Comparison of ENCODE assay signal across 21 cellular contexts in the genomic region with DNA sequence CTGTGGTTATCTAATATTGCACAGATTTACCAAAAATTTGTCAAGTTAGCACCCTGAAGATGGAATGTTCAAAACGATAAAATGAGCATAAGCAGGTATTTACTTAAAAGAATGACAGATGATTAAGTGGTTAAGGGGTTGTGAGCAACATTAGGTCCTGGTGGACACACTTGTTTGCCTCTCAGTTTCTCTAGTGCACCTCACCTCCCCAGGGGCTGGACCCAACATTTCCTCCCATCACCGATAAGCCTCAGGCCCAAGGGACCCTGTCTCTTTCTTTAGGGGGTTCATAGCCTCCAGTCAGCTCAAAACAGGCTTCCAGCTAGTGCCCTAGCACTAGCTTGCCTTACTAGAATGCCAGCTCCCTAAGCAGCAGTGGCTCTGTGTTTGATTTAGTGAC.
A peak's percentile ranks its signal among the peaks of the same experiment; 100 is the strongest.
DNase-seq lines count a peak whose midpoint lies in the region; ATAC-seq, FAIRE-seq and TF ChIP-seq lines count a peak whose summit lies in the region.
"Had no signal": no experiment of that assay in that cellular context is flagged by ENCODE, and none has a peak within 500 bp of the region (broad histone marks: within the 10 kb centered on the region; RNA-seq: fewer than 3 reads in every experiment).

No MANE protein-coding gene starts in this region.

- H3K9me3 ChIP-seq in DOHH2 (ENCODE audit: control insufficient read depth, insufficient read depth, low read length) (no peaks in the 10 kb centered on the region), SK-N-MC (ENCODE audit: low read depth, low read length) (no peaks in the 10 kb centered on the region)
- H3K9me3 ChIP-seq: gastrocnemius medialis, psoas muscle had no signal

- peak overlapping the region; percentile 43; the same call in 1 of the 2 replicates for H3K4me2 ChIP-seq in DOHH2 (ENCODE audit: low read length)

- H3K9me3 Mint-ChIP-seq in endothelial cell (ENCODE audit: unreplicated experiment), result no peaks in the 10 kb centered on the region

- no peak overlapping the region for H3K4me3 Mint-ChIP-seq in endothelial cell (ENCODE audit: unreplicated experiment)

- H3K36me3 ChIP-seq in DOHH2 (ENCODE audit: control insufficient read depth, low read length), result no peaks in the 10 kb centered on the region
- no peaks in the 10 kb centered on the region for H3K36me3 ChIP-seq in SK-N-MC (ENCODE audit: insufficient read depth, low read length)
- H3K36me3 ChIP-seq: gastrocnemius medialis had no signal

- no peaks in the 10 kb centered on the region for H3K27me3 Mint-ChIP-seq in endothelial cell (ENCODE audit: unreplicated experiment)

- no peaks in the 10 kb centered on the region for H3F3A ChIP-seq in DOHH2 (ENCODE audit: control insufficient read depth, insufficient read depth)

- ATAC-seq in HG03060 (IDR thresholded peaks at IDR 0.05; ENCODE audit: low read depth, unreplicated experiment) (peak; percentile 61), HG02981 (IDR thresholded peaks at IDR 0.05; ENCODE audit: unreplicated experiment) (no peak)
- ATAC-seq: gastrocnemius medialis, left ventricle myocardium superior, psoas muscle had no signal

- peaks cover 1% of the 10 kb centered on the region for H3K36me3 Mint-ChIP-seq in endothelial cell (ENCODE audit: low read depth, unreplicated experiment)

- H3K27me3 ChIP-seq in DOHH2 (ENCODE audit: control insufficient read depth, low read length), result no peaks in the 10 kb centered on the region
- H3K27me3 ChIP-seq: gastrocnemius medialis had no signal

- H3K27ac Mint-ChIP-seq in endothelial cell (ENCODE audit: unreplicated experiment), result no peak overlapping the region

- peaks cover 7% of the 10 kb centered on the region for H3K4me1 Mint-ChIP-seq in endothelial cell (ENCODE audit: unreplicated experiment)

- peaks cover 15% of the 10 kb centered on the region for H3K4me1 ChIP-seq in DOHH2 (ENCODE audit: control insufficient read depth, low read length)
- H3K4me1 ChIP-seq: gastrocnemius medialis, psoas muscle had no signal

- H3K9me2 ChIP-seq in DOHH2 (replicated peaks; ENCODE audit: control insufficient read depth, low read length), result no peaks in the 10 kb centered on the region

- no peaks in the 10 kb centered on the region for H4K20me1 ChIP-seq in DOHH2 (ENCODE audit: control insufficient read depth, insufficient read depth, low read depth, low read length)

- H3K4me3 ChIP-seq in DOHH2 (ENCODE audit: low read length), result no peak overlapping the region
- H3K4me3 ChIP-seq in SK-N-MC, result no peak overlapping the region
- H3K4me3 ChIP-seq: gastrocnemius medialis, psoas muscle had no signal

- H3K79me2 ChIP-seq in DOHH2 (ENCODE audit: control insufficient read depth, low read length), result no peaks in the 10 kb centered on the region

- H3K9ac ChIP-seq in SK-N-MC (ENCODE audit: insufficient read length), result no peak overlapping the region

- H3K27ac ChIP-seq in DOHH2 (ENCODE audit: low read depth, low read length) (no peak overlapping the region), SK-N-MC (peak overlapping the region; percentile 8; the same call in 1 of the 2 replicates)
- H3K27ac ChIP-seq: gastrocnemius medialis, psoas muscle, RWPE1 had no signal

- FAIRE-seq in GM19239 (lab: Jason Lieb, UNC), result no peak
- FAIRE-seq: G401.6 had no signal

- TF ChIP-seq CTCF in DOHH2 (IDR thresholded peaks at IDR 0.05; ENCODE audit: low read depth, low read length, poor library complexity, severe bottlenecking) (no peak), GM20000 (IDR thresholded peaks at IDR 0.05; ENCODE audit: extremely low read depth, missing control alignments) (no peak), endothelial cell (IDR thresholded peaks at IDR 0.05; ENCODE audit: unreplicated experiment) (no peak)

- peak; percentile 18 for DNase-seq in GM20000 (ENCODE audit: low spot score)
- no peak for DNase-seq in SK-N-MC (ENCODE audit: low read depth, low spot score)
- DNase-seq in cortex of kidney (lab: John Stamatoyannopoulos, UW), result no peak
- DNase-seq in GM19239 (ENCODE audit: insufficient read length, low spot score), result no peak
- DNase-seq in endothelial cell (ENCODE audit: low spot score), result no peak
- DNase-seq: activated CD4-positive, CD25-positive, alpha-beta regulatory T cell treated with anti-CD3 and anti-CD28 coated beads, Interleukin-2, amount 50 U/mL, for 72 hours; activated gamma-delta T cell treated with Interleukin-2 at 50 U/mL for 16 hours; anterior cingulate cortex; COR-L47; gastrocnemius medialis; KBM-7; left ventricle myocardium superior; NCI-H1048; psoas muscle; stimulated activated CD4-positive, alpha-beta T cell treated with anti-CD3 and anti-CD28 coated beads, Interleukin-12 subunit alpha, Interleukin-12 subunit beta, amount 100 ng/mL, for 4 hours; stimulated activated naive CD4-positive, alpha-beta T cell treated with Interleukin-2 at 50 U/mL for 16 hours had no signal
